Comparison of ENCODE assay signal across 18 cellular contexts in genomic region chr3:52298147-52299098, GRCh38. TPM values are rescaled to one million over a fixed set of nuclear protein-coding genes. Genes with fewer than 3 reads are reported as not detected.
DNase-seq lines count a peak whose midpoint lies in the region; ATAC-seq and TF ChIP-seq lines count a peak whose summit lies in the region.
"Had no signal": no experiment of that assay in that cellular context is flagged by ENCODE, and none has a peak within 500 bp of the region (broad histone marks: within the 10 kb centered on the region; RNA-seq: fewer than 3 reads in every experiment).

No MANE protein-coding gene starts in this region.

- H3K27me3 Mint-ChIP-seq in activated T-helper 17 cell treated with anti-CD3 and anti-CD28 coated beads, Interleukin-2, amount 50 U/mL, for 72 hours = no peaks in the 10 kb centered on the region
- H3K27me3 Mint-ChIP-seq in progenitor cell of endocrine pancreas = no peaks in the 10 kb centered on the region
- H3K27me3 Mint-ChIP-seq: naive thymus-derived CD4-positive, alpha-beta T cell had no signal

- peak overlapping the region; percentile 42 for H3K9ac ChIP-seq in HUES6 (ENCODE audit: low read length)

- H3K9me3 ChIP-seq in HUES6 (ENCODE audit: control insufficient read depth, insufficient read depth, low read depth, low read length) (no peaks in the 10 kb centered on the region), A673 (ENCODE audit: low read depth, low read length, poor library complexity, severe bottlenecking) (no peaks in the 10 kb centered on the region)

- H3K4me3 Mint-ChIP-seq in activated T-helper 17 cell treated with anti-CD3 and anti-CD28 coated beads, Interleukin-2, amount 50 U/mL, for 72 hours = no peak overlapping the region
- peak overlapping the region; percentile 76 for H3K4me3 Mint-ChIP-seq in progenitor cell of endocrine pancreas (ENCODE audit: low read depth)
- H3K4me3 Mint-ChIP-seq: activated T-cell treated with anti-CD3 and anti-CD28 coated beads, Interleukin-2, amount 50 U/mL, for 4 hours; CD8-positive, alpha-beta T cell; naive thymus-derived CD4-positive, alpha-beta T cell had no signal

- CTCF ChIA-PET in A673 (lab: Charles Lee) = no interaction called here

- no peaks in the 10 kb centered on the region for H3K9me3 Mint-ChIP-seq in activated T-helper 17 cell treated with anti-CD3 and anti-CD28 coated beads, Interleukin-2, amount 50 U/mL, for 72 hours
- H3K9me3 Mint-ChIP-seq in progenitor cell of endocrine pancreas (ENCODE audit: low read depth) = no peaks in the 10 kb centered on the region
- H3K9me3 Mint-ChIP-seq: activated T-cell treated with anti-CD3 and anti-CD28 coated beads, Interleukin-2, amount 50 U/mL, for 4 hours; CD8-positive, alpha-beta T cell; naive thymus-derived CD4-positive, alpha-beta T cell had no signal

- POLR2A ChIA-PET in A673 (lab: Charles Lee; ENCODE audit: low non-redundant PET) = no interaction called here

- H3K27me3 ChIP-seq in HUES6 (ENCODE audit: control insufficient read depth, insufficient read depth, low read length) = peaks cover 2% of the 10 kb centered on the region; the same call in 1 of the 2 replicates
- peaks cover 23% of the 10 kb centered on the region for H3K27me3 ChIP-seq in kidney epithelial cell (ENCODE audit: control insufficient read depth, insufficient read depth, low read length)
- H3K27me3 ChIP-seq in A673 (replicated peaks; ENCODE audit: insufficient read depth, low read depth, low read length, poor library complexity) = no peaks in the 10 kb centered on the region

- intact Hi-C loops in A673 (cut with micrococcal nuclease; ENCODE audit: unreplicated experiment) = no loop called here

- H3K27ac Mint-ChIP-seq in activated T-helper 17 cell treated with anti-CD3 and anti-CD28 coated beads, Interleukin-2, amount 50 U/mL, for 72 hours = peak overlapping the region; percentile 23
- peak overlapping the region; percentile 64 for H3K27ac Mint-ChIP-seq in progenitor cell of endocrine pancreas
- H3K27ac Mint-ChIP-seq: CD8-positive, alpha-beta T cell had no signal

- H3K4me1 ChIP-seq in HUES6 (ENCODE audit: control insufficient read depth, insufficient read depth, low read length) (peaks cover 28% of the 10 kb centered on the region), A673 (ENCODE audit: insufficient read depth, low read length, poor library complexity, severe bottlenecking) (no peaks in the 10 kb centered on the region)

- H3K27ac ChIP-seq in HUES6 (ENCODE audit: low read depth, low read length) (no peak overlapping the region), A673 (ENCODE audit: low read depth, low read length, poor library complexity, severe bottlenecking) (no peak overlapping the region)
- H3K27ac ChIP-seq: skin epidermis had no signal

- TF ChIP-seq CTCF in kidney epithelial cell (IDR thresholded peaks at IDR 0.05; ENCODE audit: insufficient read depth, low read length, poor library complexity, severe bottlenecking) (no peak), progenitor cell of endocrine pancreas (IDR thresholded peaks at IDR 0.05; ENCODE audit: unreplicated experiment) (no peak), A673 (conservative IDR thresholded peaks at IDR 0.05; ENCODE audit: low read depth, low read length) (no peak)

- no TSS peak for BruUV-seq in A673 (replicated peaks; lab: Mats Ljungman, UMichigan)

- DNase-seq in kidney epithelial cell (ENCODE audit: low read depth) = no peak
- DNase-seq in progenitor cell of endocrine pancreas (ENCODE audit: low spot score, unreplicated experiment) = no peak
- no peak for DNase-seq in A673 (ENCODE audit: low spot score)
- DNase-seq: activated CD4-positive, alpha-beta T cell treated with anti-CD3 and anti-CD28 coated beads for 4 hours; activated T-cell treated with anti-CD3 and anti-CD28 coated beads, Interleukin-2, amount 50 U/mL, for 4 hours; aorta; effector memory CD4-positive, alpha-beta T cell; GDM1; GOT3; naive thymus-derived CD4-positive, alpha-beta T cell; NCI-H446 treated with DMSO at 0.1 percent for 48 hours had no signal

- no peaks in the 10 kb centered on the region for H3K36me3 ChIP-seq in HUES6 (ENCODE audit: control insufficient read depth, insufficient read depth, low read length)
- no peaks in the 10 kb centered on the region for H3K36me3 ChIP-seq in kidney epithelial cell (ENCODE audit: control insufficient read depth, insufficient read depth, low read length)
- no peaks in the 10 kb centered on the region for H3K36me3 ChIP-seq in A673 (ENCODE audit: insufficient read depth, low read length, poor library complexity, severe bottlenecking)

- H3K36me3 Mint-ChIP-seq in activated T-helper 17 cell treated with anti-CD3 and anti-CD28 coated beads, Interleukin-2, amount 50 U/mL, for 72 hours (ENCODE audit: low read depth) = no peaks in the 10 kb centered on the region
- H3K36me3 Mint-ChIP-seq in progenitor cell of endocrine pancreas (ENCODE audit: insufficient read depth) = no peaks in the 10 kb centered on the region

- peak overlapping the region; percentile 44 for H3K4me3 ChIP-seq in HUES6 (ENCODE audit: low read depth, low read length)
- H3K4me3 ChIP-seq in kidney epithelial cell (ENCODE audit: low read depth, low read length) = peak overlapping the region; percentile 20
- no peak overlapping the region for H3K4me3 ChIP-seq in A673 (ENCODE audit: low read depth, low read length, poor library complexity, severe bottlenecking)
- H3K4me3 ChIP-seq: skin epidermis had no signal

- peaks cover 5% of the 10 kb centered on the region for H3K4me1 Mint-ChIP-seq in activated T-helper 17 cell treated with anti-CD3 and anti-CD28 coated beads, Interleukin-2, amount 50 U/mL, for 72 hours
- peaks cover 30% of the 10 kb centered on the region for H3K4me1 Mint-ChIP-seq in progenitor cell of endocrine pancreas (ENCODE audit: low read depth)

- no peak for ATAC-seq in activated T-helper 17 cell treated with anti-CD3 and anti-CD28 coated beads, Interleukin-2, amount 50 U/mL, for 72 hours (replicated peaks)
- ATAC-seq in GM18907 (IDR thresholded peaks at IDR 0.05; ENCODE audit: unreplicated experiment) = no peak
- no peak for ATAC-seq in HG03442 (IDR thresholded peaks at IDR 0.05; ENCODE audit: unreplicated experiment)
- ATAC-seq in HG02759 (IDR thresholded peaks at IDR 0.05; ENCODE audit: unreplicated experiment) = no peak
- ATAC-seq: activated T-cell treated with anti-CD3 and anti-CD28 coated beads, Interleukin-2, amount 50 U/mL, for 4 hours; CD8-positive, alpha-beta T cell had no signal

RNA-seq across cellular contexts. Expression of gene GLYCTK, which starts 10.8 kb away (rescaled TPM):
- 10 to 100 TPM; 22.8 to 25.2 TPM for total RNA-seq in activated T-helper 17 cell treated with anti-CD3 and anti-CD28 coated beads, Interleukin-2, amount 50 U/mL, for 72 hours
- total RNA-seq in kidney epithelial cell (13.2 and 13.5 TPM in 2 replicates), progenitor cell of endocrine pancreas (52.5 and 53.6 TPM in 2 replicates), A673 (2021) (4.3 and 5.1 TPM in 2 replicates)

RNA-seq across cellular contexts. Expression of gene DNAH1, which starts 17.7 kb away (rescaled TPM):
- total RNA-seq in activated T-helper 17 cell treated with anti-CD3 and anti-CD28 coated beads, Interleukin-2, amount 50 U/mL, for 72 hours = 10 to 100 TPM; 17.2 to 26.5 TPM
- total RNA-seq in kidney epithelial cell = 0.96 and 2.9 TPM in 2 replicates
- 11.6 and 14.0 TPM in 2 replicates for total RNA-seq in progenitor cell of endocrine pancreas
- total RNA-seq in A673 (2021) = 1.3 and 1.8 TPM in 2 replicates

RNA-seq across cellular contexts. Expression of gene WDR82, which starts 20.0 kb away (rescaled TPM):
- 100 to 1,000 TPM in 1 of 2 donors, 10 to 100 TPM in 1; 81.1 to 106 TPM for total RNA-seq in activated T-helper 17 cell treated with anti-CD3 and anti-CD28 coated beads, Interleukin-2, amount 50 U/mL, for 72 hours
- 47.6 and 49.0 TPM in 2 replicates for total RNA-seq in kidney epithelial cell
- total RNA-seq in progenitor cell of endocrine pancreas = 89.3 and 93.1 TPM in 2 replicates
- total RNA-seq in A673 (2021) = 50.1 and 54.3 TPM in 2 replicates

RNA-seq across cellular contexts. Expression of gene PPM1M, which starts 52.9 kb away (rescaled TPM):
- total RNA-seq in activated T-helper 17 cell treated with anti-CD3 and anti-CD28 coated beads, Interleukin-2, amount 50 U/mL, for 72 hours = 100 to 1,000 TPM in 1 of 2 donors, 10 to 100 TPM in 1; 84.6 to 112 TPM
- total RNA-seq in kidney epithelial cell (6.1 and 8.8 TPM in 2 replicates), progenitor cell of endocrine pancreas (6.1 and 6.7 TPM in 2 replicates), A673 (2021) (3.6 and 5.8 TPM in 2 replicates)

RNA-seq across cellular contexts. Expression of gene TWF2, which starts 59.5 kb away (rescaled TPM):
- 100 to 1,000 TPM in 1 of 2 donors, 10 to 100 TPM in 1; 89.9 to 159 TPM for total RNA-seq in activated T-helper 17 cell treated with anti-CD3 and anti-CD28 coated beads, Interleukin-2, amount 50 U/mL, for 72 hours
- total RNA-seq in kidney epithelial cell (159 and 194 TPM in 2 replicates), progenitor cell of endocrine pancreas (27.6 and 31.5 TPM in 2 replicates), A673 (2021) (18.3 and 21.0 TPM in 2 replicates)
